ENCODE assay signal across 1 cellular context in genomic region chr19:46890423-46891170, GRCh38.
A peak's percentile ranks its signal among the peaks of the same experiment; 100 is the strongest.
TF ChIP-seq lines count a peak whose summit lies in the region.

No MANE protein-coding gene starts in this region.

TF ChIP-seq in HepG2, 621 proteins besides CTCF, POLR2A, EP300 and RAD21 (continued from another document and continues in another):
- TF ChIP-seq TIGD3 (CRISPR knock-in tag; IDR thresholded peaks at IDR 0.05; ENCODE audit: borderline replicate concordance) (no peak), TBL1XR1 (IDR thresholded peaks at IDR 0.05; ENCODE audit: borderline replicate concordance, low read length, partially characterized antibody) (peak; percentile 74), TOE1 (CRISPR knock-in tag; IDR thresholded peaks at IDR 0.05) (no peak), KLF16 (CRISPR knock-in tag; IDR thresholded peaks at IDR 0.05) (peak in 1 of 2 experiments; percentile 76; a peak in 1 of 4 replicates), ZNF550 (CRISPR knock-in tag; IDR thresholded peaks at IDR 0.05; ENCODE audit: borderline replicate concordance) (no peak), HDAC2 (CRISPR knock-in tag; IDR thresholded peaks at IDR 0.05) (peak; percentile 95), ZNF510 (CRISPR knock-in tag; IDR thresholded peaks at IDR 0.05; ENCODE audit: low read depth) (0 out of 2 replicates have a peak, but pooled peaks have one; percentile 54), THAP11 (CRISPR knock-in tag; IDR thresholded peaks at IDR 0.05) (peak; percentile 67; the same call in 1 of the 2 replicates), ONECUT2 (CRISPR knock-in tag; IDR thresholded peaks at IDR 0.05) (peak; percentile 80), HOXD1 (CRISPR knock-in tag; IDR thresholded peaks at IDR 0.05) (no peak), ATRX (CRISPR knock-in tag; IDR thresholded peaks at IDR 0.05; ENCODE audit: borderline replicate concordance) (no peak), HIVEP1 (CRISPR knock-in tag; IDR thresholded peaks at IDR 0.05) (no peak), GLMP (CRISPR knock-in tag; IDR thresholded peaks at IDR 0.05; ENCODE audit: borderline replicate concordance) (no peak), ZBTB25 (CRISPR knock-in tag; IDR thresholded peaks at IDR 0.05) (0 out of 2 replicates have a peak, but pooled peaks have one; percentile 39), JUND (CRISPR knock-in tag; IDR thresholded peaks at IDR 0.05) (peak; percentile 86), AHR (CRISPR knock-in tag; IDR thresholded peaks at IDR 0.05) (no peak), ZFAT (CRISPR knock-in tag; conservative IDR thresholded peaks at IDR 0.05) (no peak), ZSCAN12 (CRISPR knock-in tag; IDR thresholded peaks at IDR 0.05) (no peak), TRIM22 (IDR thresholded peaks at IDR 0.05) (no peak), SETDB1 (CRISPR knock-in tag; IDR thresholded peaks at IDR 0.05; ENCODE audit: borderline replicate concordance) (no peak), ZNF142 (CRISPR knock-in tag; IDR thresholded peaks at IDR 0.05) (no peak), FUBP1 (CRISPR knock-in tag; IDR thresholded peaks at IDR 0.05; ENCODE audit: borderline replicate concordance) (0 out of 2 replicates have a peak, but pooled peaks have one; percentile 10), CEBPG (CRISPR knock-in tag; IDR thresholded peaks at IDR 0.05) (peak; percentile 90), NFAT5 (CRISPR knock-in tag; IDR thresholded peaks at IDR 0.05) (no peak), RAD51 (IDR thresholded peaks at IDR 0.05; ENCODE audit: borderline replicate concordance) (no peak), PLRG1 (conservative IDR thresholded peaks at IDR 0.05) (no peak), ARNT2 (CRISPR knock-in tag; IDR thresholded peaks at IDR 0.05; ENCODE audit: low read depth) (no peak), TFE3 (CRISPR knock-in tag; IDR thresholded peaks at IDR 0.05) (peak; percentile 56; the same call in 1 of the 2 replicates), GATA4 (IDR thresholded peaks at IDR 0.05; ENCODE audit: borderline replicate concordance, low read depth) (0 out of 2 replicates have a peak, but pooled peaks have one; percentile 28), MNT (IDR thresholded peaks at IDR 0.05) (peak; percentile 31; the same call in 1 of the 2 replicates), CBFB (CRISPR knock-in tag; IDR thresholded peaks at IDR 0.05) (no peak), BCL6 (CRISPR knock-in tag; IDR thresholded peaks at IDR 0.05) (peak; percentile 83), MAFF (IDR thresholded peaks at IDR 0.05; ENCODE audit: low read depth, low read length) (no peak)
